17 cellular contexts compared by ENCODE assay signal in genomic region chr3:186149319-186149718, GRCh38. TPM values are rescaled to one million over a fixed set of nuclear protein-coding genes. Genes with fewer than 3 reads are reported as not detected.
DNase-seq lines count a peak whose midpoint lies in the region; ATAC-seq, FAIRE-seq and TF ChIP-seq lines count a peak whose summit lies in the region.
"Had no signal": no experiment of that assay in that cellular context is flagged by ENCODE, and none has a peak within 500 bp of the region (broad histone marks: within the 10 kb centered on the region; RNA-seq: fewer than 3 reads in every experiment).

No MANE protein-coding gene starts in this region.

- H3K4me3 ChIP-seq in BLaER1 (no peak overlapping the region), GM23338 (no peak overlapping the region), pancreas (no peak overlapping the region), vagina (no peak overlapping the region)
- no peak overlapping the region for H3K4me3 ChIP-seq in CD8-positive, alpha-beta memory T cell (ENCODE audit: low read length)
- H3K4me3 ChIP-seq: GM23248 had no signal

- peak overlapping the region; percentile 69 for H3K27ac ChIP-seq in BLaER1
- no peak overlapping the region for H3K27ac ChIP-seq in GM23338 (ENCODE audit: low read depth)
- peak overlapping the region; percentile 46 to 74 (median 68) for H3K27ac ChIP-seq in pancreas
- no peak overlapping the region for H3K27ac ChIP-seq in CD8-positive, alpha-beta memory T cell (ENCODE audit: low read depth, low read length)
- H3K27ac ChIP-seq in vagina, result no peak overlapping the region
- H3K27ac ChIP-seq: GM23248 had no signal

- CTCF ChIA-PET in CD8-positive, alpha-beta memory T cell (lab: Charles Lee), result no interaction called here

- peaks cover 8% of the 10 kb centered on the region for H3K27me3 Mint-ChIP-seq in GM23338 (ENCODE audit: insufficient read depth, low read depth, poor library complexity)
- H3K27me3 Mint-ChIP-seq in endothelial cell (ENCODE audit: unreplicated experiment), result no peaks in the 10 kb centered on the region
- H3K27me3 Mint-ChIP-seq in CD8-positive, alpha-beta memory T cell, result peaks cover 21 to 45% of the 10 kb centered on the region in 2 donors
- H3K27me3 Mint-ChIP-seq in type B pancreatic cell, result no peaks in the 10 kb centered on the region

- H3K36me3 Mint-ChIP-seq in GM23338 (ENCODE audit: low read depth) (no peaks in the 10 kb centered on the region), endothelial cell (ENCODE audit: low read depth, unreplicated experiment) (peaks cover 4% of the 10 kb centered on the region), type B pancreatic cell (no peaks in the 10 kb centered on the region)
- H3K36me3 Mint-ChIP-seq in CD8-positive, alpha-beta memory T cell, result no peaks in the 10 kb centered on the region

- H3K9me3 Mint-ChIP-seq in GM23338, result no peaks in the 10 kb centered on the region
- H3K9me3 Mint-ChIP-seq in endothelial cell (ENCODE audit: unreplicated experiment), result no peaks in the 10 kb centered on the region
- no peaks in the 10 kb centered on the region for H3K9me3 Mint-ChIP-seq in CD8-positive, alpha-beta memory T cell
- no peaks in the 10 kb centered on the region for H3K9me3 Mint-ChIP-seq in type B pancreatic cell
- H3K9me3 Mint-ChIP-seq: CD4-positive, alpha-beta T cell; H9 had no signal

- no peak for FAIRE-seq in pancreas (lab: Jason Lieb, UNC)
- FAIRE-seq: GM12892 had no signal

- H4K20me1 ChIP-seq in BLaER1 (no peaks in the 10 kb centered on the region), GM23338 (replicated peaks; ENCODE audit: insufficient read depth) (no peaks in the 10 kb centered on the region)

- H3F3A ChIP-seq in GM23338 (replicated peaks; ENCODE audit: low read depth), result no peaks in the 10 kb centered on the region

- no peaks in the 10 kb centered on the region for H3K79me2 ChIP-seq in GM23338 (replicated peaks; ENCODE audit: insufficient read depth)

- H3K4me1 Mint-ChIP-seq in GM23338 (peaks cover 6% of the 10 kb centered on the region; the same call in 2 of the 3 replicates), endothelial cell (ENCODE audit: unreplicated experiment) (peaks cover 34% of the 10 kb centered on the region), type B pancreatic cell (ENCODE audit: unreplicated experiment) (no peaks in the 10 kb centered on the region)
- H3K4me1 Mint-ChIP-seq in CD8-positive, alpha-beta memory T cell, result peaks cover 7 to 9% (median 8%) of the 10 kb centered on the region in 3 donors
- H3K4me1 Mint-ChIP-seq: H9 had no signal

- H3K4me1 ChIP-seq in BLaER1 (peaks cover 100% of the 10 kb centered on the region), GM23338 (ENCODE audit: insufficient read depth) (no peaks in the 10 kb centered on the region), pancreas (peaks cover 16 to 40% (median 34%) of the 10 kb centered on the region in 3 donors), vagina (no peaks in the 10 kb centered on the region)
- H3K4me1 ChIP-seq in CD8-positive, alpha-beta memory T cell (ENCODE audit: insufficient read depth, low read length), result peaks cover 4% of the 10 kb centered on the region

- POLR2A ChIA-PET in CD8-positive, alpha-beta memory T cell (lab: Charles Lee), result no interaction called here

- DNase-seq in GM23338 (ENCODE audit: low spot score) (no peak), endothelial cell (ENCODE audit: low spot score) (no peak), pancreas (no peak), vagina (ENCODE audit: extremely low spot score in 2 of 2) (no peak), type B pancreatic cell (ENCODE audit: extremely low spot score, unreplicated experiment) (no peak)
- DNase-seq in CD8-positive, alpha-beta memory T cell, result no peak
- DNase-seq: Calu3; CD4-positive, alpha-beta T cell; COR-L47; DMS53; DMS79 treated with DMSO at 0.1 percent for 48 hours; GF-D8; GM23248; H9 had no signal

- no peak for TF ChIP-seq CTCF in GM23338 (conservative IDR thresholded peaks at IDR 0.05; ENCODE audit: low read depth in 2 of 2)
- no peak for TF ChIP-seq CTCF in endothelial cell (IDR thresholded peaks at IDR 0.05; ENCODE audit: unreplicated experiment)
- no peak for TF ChIP-seq CTCF in pancreas (IDR thresholded peaks at IDR 0.05)
- no peak for TF ChIP-seq CTCF in vagina (IDR thresholded peaks at IDR 0.05)
- no peak for TF ChIP-seq CTCF in type B pancreatic cell (conservative IDR thresholded peaks at IDR 0.05)

- H3K27ac Mint-ChIP-seq in GM23338 (no peak overlapping the region), endothelial cell (ENCODE audit: unreplicated experiment) (peak overlapping the region; percentile 84), type B pancreatic cell (no peak overlapping the region)
- H3K27ac Mint-ChIP-seq in CD8-positive, alpha-beta memory T cell, result no peak overlapping the region
- H3K27ac Mint-ChIP-seq: CD4-positive, alpha-beta T cell; H9 had no signal

- H2AFZ ChIP-seq in GM23338, result no peak overlapping the region
- H2AFZ ChIP-seq: GM23248 had no signal

- H3K27me3 ChIP-seq in BLaER1 (no peaks in the 10 kb centered on the region), GM23338 (ENCODE audit: insufficient read depth) (no peaks in the 10 kb centered on the region), pancreas (no peaks in the 10 kb centered on the region), vagina (no peaks in the 10 kb centered on the region)
- peaks cover 3% of the 10 kb centered on the region for H3K27me3 ChIP-seq in CD8-positive, alpha-beta memory T cell (ENCODE audit: insufficient read depth, low read length, poor library complexity, severe bottlenecking)

- H3K36me3 ChIP-seq in BLaER1, result 0 out of 2 replicates have a peak, but pooled peaks cover 6% of the 10 kb centered on the region
- H3K36me3 ChIP-seq in GM23338 (ENCODE audit: insufficient read depth), result no peaks in the 10 kb centered on the region
- no peaks in the 10 kb centered on the region for H3K36me3 ChIP-seq in pancreas
- H3K36me3 ChIP-seq in CD8-positive, alpha-beta memory T cell (ENCODE audit: insufficient read depth, low read length), result no peaks in the 10 kb centered on the region
- no peaks in the 10 kb centered on the region for H3K36me3 ChIP-seq in vagina

- TF ChIP-seq POLR2A in vagina (IDR thresholded peaks at IDR 0.05), result no peak

- WGBS in pancreas, 2 donors, result 71 to 78% methylated on average over 11 of the region's 11 CpGs

- H3K9ac ChIP-seq in BLaER1, result peak overlapping the region; percentile 7; the same call in 1 of the 2 replicates
- H3K9ac ChIP-seq: GM23248 had no signal

- H3K9me2 ChIP-seq in GM23338 (ENCODE audit: insufficient read depth), result no peaks in the 10 kb centered on the region

- H3K9me3 ChIP-seq in BLaER1 (peaks cover 15% of the 10 kb centered on the region), pancreas (no peaks in the 10 kb centered on the region), vagina (no peaks in the 10 kb centered on the region)
- H3K9me3 ChIP-seq in CD8-positive, alpha-beta memory T cell (ENCODE audit: low read length), result no peaks in the 10 kb centered on the region

- ATAC-seq in GM23338, result no peak
- ATAC-seq in pancreas, result no peak
- ATAC-seq: HCT116 had no signal

- H3K4me3 Mint-ChIP-seq in GM23338, result no peak overlapping the region
- no peak overlapping the region for H3K4me3 Mint-ChIP-seq in endothelial cell (ENCODE audit: unreplicated experiment)
- no peak overlapping the region for H3K4me3 Mint-ChIP-seq in CD8-positive, alpha-beta memory T cell
- H3K4me3 Mint-ChIP-seq in type B pancreatic cell, result no peak overlapping the region
- H3K4me3 Mint-ChIP-seq: CD4-positive, alpha-beta T cell; H9 had no signal

- peak overlapping the region; percentile 68 for H3K4me2 ChIP-seq in BLaER1
- no peak overlapping the region for H3K4me2 ChIP-seq in GM23338

- intact Hi-C loops in pancreas (cut with DNase I), result no loop called here
- intact Hi-C loops in vagina (cut with DNase I), result no loop called here

TF ChIP-seq in GM23338, 12 proteins besides CTCF, POLR2A, EP300 and RAD21 (continues in another document):
- TF ChIP-seq REST (IDR thresholded peaks at IDR 0.05; ENCODE audit: unreplicated experiment) (no peak), JUNB (IDR thresholded peaks at IDR 0.05; ENCODE audit: unreplicated experiment) (no peak), EZH2phosphoT487 (IDR thresholded peaks at IDR 0.05; ENCODE audit: unreplicated experiment) (no peak), ZNF331 (CRISPR knock-in tag; IDR thresholded peaks at IDR 0.05; ENCODE audit: low read depth) (peak; percentile 57)

RNA-seq across cellular contexts. Expression of gene ETV5, which starts 40.4 kb away (rescaled TPM):
- total RNA-seq in GM23338 (2014; rRNA removed; shearing (Covaris generic)), result 48.4 and 57.1 TPM in 2 replicates
- polyA plus RNA-seq in GM23338 (2016; fragmentation: Nextera tagmentation; extraction: Ambion mirVana) (32.2 and 33.5 TPM in 2 replicates), pancreas (10 to 100 TPM; 12.2 to 12.9 TPM)
- total RNA-seq in endothelial cell (ENCODE audit: unreplicated experiment) (40.6 TPM), pancreas (10 to 100 TPM; 17.1 to 58.5 (median 32.0) TPM), vagina (18.4 TPM), type B pancreatic cell (ENCODE audit: low replicate concordance) (26.4 and 42.2 TPM in 2 replicates)
- 1 to 10 TPM; 1.0 to 1.3 TPM for total RNA-seq in CD8-positive, alpha-beta memory T cell
- polyA plus RNA-seq in CD8-positive, alpha-beta memory T cell, result not detected
- total RNA-seq: CD4-positive, alpha-beta T cell had no signal

Comparison
In these comparisons a context has a peak if more than half of its experiments do, and no peak if none do; other contexts are left out.
1. H3K27ac ChIP-seq: peak in BLaER1 (single experiment) and pancreas (4 of 4); none in GM23338 (single experiment), CD8-positive, alpha-beta memory T cell (single experiment) and vagina (single experiment).